Comparison of ENCODE assay signal across 22 cellular contexts in genomic region chr5:17428176-17428800, GRCh38.
"Had no signal": no experiment of that assay in that cellular context is flagged by ENCODE, and none has a peak within 500 bp of the region (broad histone marks: within the 10 kb centered on the region; RNA-seq: fewer than 3 reads in every experiment).

No MANE protein-coding gene starts in this region.

- H3K9me3 ChIP-seq: thyroid gland had no signal

- ATAC-seq: activated CD8-positive, alpha-beta T cell treated with anti-CD3 and anti-CD28 coated beads, Interleukin-2, amount 10 ng/mL, durations not matched to agents 7 days and 5 days; activated naive CD8-positive, alpha-beta T cell treated with anti-CD3 and anti-CD28 coated beads, Interleukin-2, amount 50 U/mL, for 24 hours; left lobe of liver; natural killer cell treated with Interleukin-12 subunit alpha and Interleukin-12 subunit beta and Interleukin-15 and Interleukin-18, amount 100 ng/mL, for 72 hours had no signal

- H3K4me1 ChIP-seq: thyroid gland had no signal

- H3K4me3 ChIP-seq: dorsolateral prefrontal cortex, thyroid gland had no signal

- H3K4me3 Mint-ChIP-seq: activated CD4-positive, alpha-beta T cell treated with anti-CD3 and anti-CD28 coated beads, Interleukin-2, amount 10 ng/mL, durations not matched to agents 24 days and 14 days; activated CD8-positive, alpha-beta T cell treated with anti-CD3 and anti-CD28 coated beads, Interleukin-2, amount 10 ng/mL, durations not matched to agents 7 days and 5 days; activated naive CD4-positive, alpha-beta T cell treated with anti-CD3 and anti-CD28 coated beads, Interleukin-2, amount 10 ng/mL, durations not matched to agents 7 days and 5 days; activated naive CD8-positive, alpha-beta T cell treated with anti-CD3 and anti-CD28 coated beads, Interleukin-2, amount 50 U/mL, for 24 hours; brain; endodermal cell; mesothelial cell of epicardium; natural killer cell treated with Interleukin-12 subunit alpha and Interleukin-12 subunit beta and Interleukin-15 and Interleukin-18, amount 100 ng/mL, for 72 hours had no signal

- DNase-seq: activated CD4-positive, alpha-beta T cell treated with anti-CD3 and anti-CD28 coated beads, Interleukin-2, amount 10 ng/mL, durations not matched to agents 24 days and 14 days; activated CD8-positive, alpha-beta memory T cell treated with anti-CD3 and anti-CD28 coated beads, Interleukin-2, amount 50 U/mL, for 48 hours; activated CD8-positive, alpha-beta T cell treated with anti-CD3 and anti-CD28 coated beads, Interleukin-2, amount 10 ng/mL, durations not matched to agents 7 days and 5 days; activated effector memory CD4-positive, alpha-beta T cell treated with Interleukin-2 at 50 U/mL for 16 hours; activated naive CD4-positive, alpha-beta T cell treated with anti-CD3 and anti-CD28 coated beads, Interleukin-2, amount 10 ng/mL, durations not matched to agents 7 days and 5 days; activated naive CD8-positive, alpha-beta T cell treated with anti-CD3 and anti-CD28 coated beads, Interleukin-2, amount 50 U/mL, for 24 hours; activated T-cell treated with anti-CD3 and anti-CD28 coated beads, Interleukin-2, amount 50 U/mL, for 48 hours; central memory CD4-positive, alpha-beta T cell; dorsolateral prefrontal cortex; endodermal cell; foreskin melanocyte; kidney; stimulated activated CD4-positive, alpha-beta T cell treated with anti-CD3 and anti-CD28 coated beads, Interleukin-12 subunit alpha, Interleukin-12 subunit beta, amount 100 ng/mL, for 4 hours; stimulated activated CD4-positive, alpha-beta T cell treated with anti-CD3 and anti-CD28 coated beads, Interleukin-1b, Interleukin-23, amount 100 ng/mL, for 48 hours; stimulated activated CD8-positive, alpha-beta memory T cell treated with anti-CD3 and anti-CD28 coated beads, Interleukin-4, amount 100 ng/mL, for 48 hours; stimulated activated naive CD4-positive, alpha-beta T cell; thyroid gland had no signal

- H3K27ac ChIP-seq: epithelial cell of prostate, thyroid gland had no signal

- H3K9me3 Mint-ChIP-seq: activated CD4-positive, alpha-beta T cell treated with anti-CD3 and anti-CD28 coated beads, Interleukin-2, amount 10 ng/mL, durations not matched to agents 24 days and 14 days; endodermal cell; mesothelial cell of epicardium had no signal

- H3K27me3 ChIP-seq: dorsolateral prefrontal cortex, thyroid gland had no signal

- H3K36me3 ChIP-seq: thyroid gland had no signal

- H3K27me3 Mint-ChIP-seq: activated CD4-positive, alpha-beta T cell treated with anti-CD3 and anti-CD28 coated beads, Interleukin-2, amount 10 ng/mL, durations not matched to agents 24 days and 14 days; activated naive CD4-positive, alpha-beta T cell treated with anti-CD3 and anti-CD28 coated beads, Interleukin-2, amount 10 ng/mL, durations not matched to agents 7 days and 5 days; activated naive CD8-positive, alpha-beta T cell treated with anti-CD3 and anti-CD28 coated beads, Interleukin-2, amount 50 U/mL, for 24 hours; brain; natural killer cell treated with Interleukin-12 subunit alpha and Interleukin-12 subunit beta and Interleukin-15 and Interleukin-18, amount 100 ng/mL, for 72 hours had no signal

- H3K4me1 Mint-ChIP-seq: activated CD4-positive, alpha-beta T cell treated with anti-CD3 and anti-CD28 coated beads, Interleukin-2, amount 10 ng/mL, durations not matched to agents 24 days and 14 days; activated naive CD4-positive, alpha-beta T cell treated with anti-CD3 and anti-CD28 coated beads, Interleukin-2, amount 10 ng/mL, durations not matched to agents 7 days and 5 days; activated naive CD8-positive, alpha-beta T cell treated with anti-CD3 and anti-CD28 coated beads, Interleukin-2, amount 50 U/mL, for 24 hours; endodermal cell had no signal

- H3K27ac Mint-ChIP-seq: activated CD4-positive, alpha-beta T cell treated with anti-CD3 and anti-CD28 coated beads, Interleukin-2, amount 10 ng/mL, durations not matched to agents 24 days and 14 days; activated CD8-positive, alpha-beta T cell treated with anti-CD3 and anti-CD28 coated beads, Interleukin-2, amount 10 ng/mL, durations not matched to agents 7 days and 5 days; activated naive CD4-positive, alpha-beta T cell treated with anti-CD3 and anti-CD28 coated beads, Interleukin-2, amount 10 ng/mL, durations not matched to agents 7 days and 5 days; activated naive CD8-positive, alpha-beta T cell treated with anti-CD3 and anti-CD28 coated beads, Interleukin-2, amount 50 U/mL, for 24 hours; endodermal cell; mesothelial cell of epicardium; natural killer cell treated with Interleukin-12 subunit alpha and Interleukin-12 subunit beta and Interleukin-15 and Interleukin-18, amount 100 ng/mL, for 72 hours had no signal

- H3K36me3 Mint-ChIP-seq: activated naive CD4-positive, alpha-beta T cell treated with anti-CD3 and anti-CD28 coated beads, Interleukin-2, amount 10 ng/mL, durations not matched to agents 7 days and 5 days; brain; mesothelial cell of epicardium; natural killer cell treated with Interleukin-12 subunit alpha and Interleukin-12 subunit beta and Interleukin-15 and Interleukin-18, amount 100 ng/mL, for 72 hours had no signal
